ENCODE assay signal across 8 cellular contexts in genomic region chr16:82603784-82604411, GRCh38. TPM values are rescaled to one million over a fixed set of nuclear protein-coding genes. Genes with fewer than 3 reads are reported as not detected.
DNase-seq lines count a peak whose midpoint lies in the region; ATAC-seq lines count a peak whose summit lies in the region.

No MANE protein-coding gene starts in this region.

- H3K4me1 Mint-ChIP-seq in activated T-cell treated with anti-CD3 and anti-CD28 coated beads, Interleukin-2, amount 50 U/mL, for 72 hours (ENCODE audit: low read depth) = no peaks in the 10 kb centered on the region
- H3K4me1 Mint-ChIP-seq in natural killer cell treated with Interleukin-12 subunit alpha and Interleukin-12 subunit beta and Interleukin-15 and Interleukin-18, amount 100 ng/mL, for 72 hours (ENCODE audit: low read depth in 2 of 2) = no peaks in the 10 kb centered on the region

- DNase-seq in D341Med (ENCODE audit: low spot score) (peak; percentile 38), NCI-H1092 (lab: John Stamatoyannopoulos, UW) (peak; percentile 48), ecto neural progenitor cell (ENCODE audit: low spot score) (peak; percentile 59), middle frontal gyrus (ENCODE audit: extremely low spot score, low spot score) (peak; percentile 39), posterior vena cava (ENCODE audit: low spot score) (no peak)
- no peak for DNase-seq in activated CD4-positive, CD25-positive, alpha-beta regulatory T cell treated with anti-CD3 and anti-CD28 coated beads, Interleukin-2, amount 50 U/mL, for 72 hours
- DNase-seq in activated T-cell treated with anti-CD3 and anti-CD28 coated beads, Interleukin-2, amount 50 U/mL, for 72 hours = no peak
- DNase-seq in natural killer cell treated with Interleukin-12 subunit alpha and Interleukin-12 subunit beta and Interleukin-15 and Interleukin-18, amount 100 ng/mL, for 72 hours (ENCODE audit: low spot score) = no peak

- H3K36me3 Mint-ChIP-seq in activated T-cell treated with anti-CD3 and anti-CD28 coated beads, Interleukin-2, amount 50 U/mL, for 72 hours (ENCODE audit: insufficient read depth in 2 of 2) = no peaks in the 10 kb centered on the region
- peaks cover 5% of the 10 kb centered on the region for H3K36me3 Mint-ChIP-seq in natural killer cell treated with Interleukin-12 subunit alpha and Interleukin-12 subunit beta and Interleukin-15 and Interleukin-18, amount 100 ng/mL, for 72 hours

- H3K9me3 Mint-ChIP-seq in activated T-cell treated with anti-CD3 and anti-CD28 coated beads, Interleukin-2, amount 50 U/mL, for 72 hours = peaks cover 0 to 2% of the 10 kb centered on the region in 2 donors
- H3K9me3 Mint-ChIP-seq in natural killer cell treated with Interleukin-12 subunit alpha and Interleukin-12 subunit beta and Interleukin-15 and Interleukin-18, amount 100 ng/mL, for 72 hours = no peaks in the 10 kb centered on the region

- ATAC-seq in activated T-cell treated with anti-CD3 and anti-CD28 coated beads, Interleukin-2, amount 50 U/mL, for 72 hours (replicated peaks in 1 of 2) = no peak
- no peak for ATAC-seq in natural killer cell treated with Interleukin-12 subunit alpha and Interleukin-12 subunit beta and Interleukin-15 and Interleukin-18, amount 100 ng/mL, for 72 hours

- H3K27ac Mint-ChIP-seq in activated T-cell treated with anti-CD3 and anti-CD28 coated beads, Interleukin-2, amount 50 U/mL, for 72 hours = no peak overlapping the region
- H3K27ac Mint-ChIP-seq in natural killer cell treated with Interleukin-12 subunit alpha and Interleukin-12 subunit beta and Interleukin-15 and Interleukin-18, amount 100 ng/mL, for 72 hours = no peak overlapping the region

- H3K27me3 Mint-ChIP-seq in activated T-cell treated with anti-CD3 and anti-CD28 coated beads, Interleukin-2, amount 50 U/mL, for 72 hours (ENCODE audit: low read depth) = peaks cover 6% of the 10 kb centered on the region
- peaks cover 4 to 24% of the 10 kb centered on the region in 2 donors for H3K27me3 Mint-ChIP-seq in natural killer cell treated with Interleukin-12 subunit alpha and Interleukin-12 subunit beta and Interleukin-15 and Interleukin-18, amount 100 ng/mL, for 72 hours

- intact Hi-C loops in posterior vena cava (cut with DNase I) = no loop called here

- H3K4me3 Mint-ChIP-seq in activated T-cell treated with anti-CD3 and anti-CD28 coated beads, Interleukin-2, amount 50 U/mL, for 72 hours = no peak overlapping the region
- no peak overlapping the region for H3K4me3 Mint-ChIP-seq in natural killer cell treated with Interleukin-12 subunit alpha and Interleukin-12 subunit beta and Interleukin-15 and Interleukin-18, amount 100 ng/mL, for 72 hours

RNA-seq across cellular contexts. Expression of gene CDH13, which starts 22.9 kb away (rescaled TPM):
- 10 to 100 TPM; 32.0 to 81.7 TPM for total RNA-seq in posterior vena cava
- total RNA-seq in activated T-cell treated with anti-CD3 and anti-CD28 coated beads, Interleukin-2, amount 50 U/mL, for 72 hours = not detected
- not detected for total RNA-seq in natural killer cell treated with Interleukin-12 subunit alpha and Interleukin-12 subunit beta and Interleukin-15 and Interleukin-18, amount 100 ng/mL, for 72 hours

Comparison
In these comparisons a context has a peak if more than half of its experiments do, and no peak if none do; other contexts are left out.
1. DNase-seq: peak in D341Med (single experiment), NCI-H1092 (single experiment), ecto neural progenitor cell (single experiment) and middle frontal gyrus (single experiment); none in activated CD4-positive, CD25-positive, alpha-beta regulatory T cell treated with anti-CD3 and anti-CD28 coated beads, Interleukin-2, amount 50 U/mL, for 72 hours (single experiment), posterior vena cava (single experiment), activated T-cell treated with anti-CD3 and anti-CD28 coated beads, Interleukin-2, amount 50 U/mL, for 72 hours (0 of 2) and natural killer cell treated with Interleukin-12 subunit alpha and Interleukin-12 subunit beta and Interleukin-15 and Interleukin-18, amount 100 ng/mL, for 72 hours (single experiment).
2. RNA of gene CDH13, which starts 22.9 kb away (total RNA-seq): 32.0 to 81.7 TPM in posterior vena cava; not detected in activated T-cell treated with anti-CD3 and anti-CD28 coated beads, Interleukin-2, amount 50 U/mL, for 72 hours and not detected in natural killer cell treated with Interleukin-12 subunit alpha and Interleukin-12 subunit beta and Interleukin-15 and Interleukin-18, amount 100 ng/mL, for 72 hours; every median in the first group is over 10 times any median in the second.